In genomic region chr17:69812240-69812837, GRCh38 we compare ENCODE assay signal across 19 cellular contexts.
DNase-seq lines count a peak whose midpoint lies in the region; ATAC-seq, FAIRE-seq and TF ChIP-seq lines count a peak whose summit lies in the region.
"Had no signal": no experiment of that assay in that cellular context is flagged by ENCODE, and none has a peak within 500 bp of the region (broad histone marks: within the 10 kb centered on the region; RNA-seq: fewer than 3 reads in every experiment).

No MANE protein-coding gene starts in this region.

- H3K4me1 ChIP-seq in HepG2 (ENCODE audit: insufficient read depth, low read length) (no peaks in the 10 kb centered on the region), right lobe of liver (no peaks in the 10 kb centered on the region), mammary epithelial cell (ENCODE audit: insufficient read depth, low read length) (peaks cover 30% of the 10 kb centered on the region), foreskin keratinocyte (no peaks in the 10 kb centered on the region), upper lobe of right lung (no peaks in the 10 kb centered on the region)
- H3K4me1 ChIP-seq: SJSA1 had no signal

- CTCF ChIA-PET in HepG2 (lab: Yijun Ruan, JAX; ENCODE audit: low intra/inter-chr PET ratio, low total read pairs), result no interaction called here
- CTCF ChIA-PET in mammary epithelial cell (lab: Charles Lee; ENCODE audit: low non-redundant PET), result interaction anchor here (0.5 kb wide), 1 partner anchor 19 kb away, joined by 10 read pairs; no protein-coding TSS in a partner anchor

- BruUV-seq in HepG2 (replicated peaks; lab: Mats Ljungman, UMichigan) (no TSS peak), mammary epithelial cell (replicated peaks; lab: Mats Ljungman, UMichigan) (no TSS peak)

- TF ChIP-seq EP300 in HepG2 (IDR thresholded peaks at IDR 0.05; ENCODE audit: low read depth in 2 of 2, low read length in 2 of 2) (no peak), HepG2 (CRISPR knock-in tag; IDR thresholded peaks at IDR 0.05; ENCODE audit: borderline replicate concordance) (no peak)

- POLR2A ChIA-PET in HepG2 (lab: Yijun Ruan, JAX), result no interaction called here

- TF ChIP-seq CTCF in HepG2 (CRISPR knock-in tag; IDR thresholded peaks at IDR 0.05) (no peak), right lobe of liver (IDR thresholded peaks at IDR 0.05) (no peak), mammary epithelial cell (conservative IDR thresholded peaks at IDR 0.05 in 1 of 2, IDR thresholded peaks at IDR 0.05 in 1 of 2; ENCODE audit: extremely low read depth in 1 of 2, insufficient read depth in 1 of 2, low read depth in 1 of 2, low read length in 2 of 2) (no peak), foreskin keratinocyte (conservative IDR thresholded peaks at IDR 0.05) (no peak), upper lobe of right lung (IDR thresholded peaks at IDR 0.05) (no peak)

- H3K27me3 ChIP-seq in HepG2 (ENCODE audit: control insufficient read depth in 1 of 2, insufficient read depth in 2 of 2, low read length in 2 of 2) (no peaks in the 10 kb centered on the region), right lobe of liver (no peaks in the 10 kb centered on the region), mammary epithelial cell (ENCODE audit: insufficient read depth, low read length) (no peaks in the 10 kb centered on the region), foreskin keratinocyte (no peaks in the 10 kb centered on the region), upper lobe of right lung (no peaks in the 10 kb centered on the region)
- H3K27me3 ChIP-seq: SJSA1 had no signal

- H2AFZ ChIP-seq in HepG2 (ENCODE audit: low read length), result no peak overlapping the region
- peak overlapping the region; percentile 48 for H2AFZ ChIP-seq in mammary epithelial cell (ENCODE audit: low read depth, low read length)

- intact Hi-C loops in HepG2 (cut with micrococcal nuclease; ENCODE audit: unreplicated experiment), result no loop called here
- intact Hi-C loops in right lobe of liver (cut with DNase I), result no loop called here
- intact Hi-C loops in mammary epithelial cell (cut with micrococcal nuclease), result loop anchor here (2.0 to 10.0 kb wide), 3 partner anchors 58 to 322 kb away; no protein-coding TSS in a partner anchor
- intact Hi-C loops in upper lobe of right lung (cut with DNase I), result no loop called here

- no peak for TF ChIP-seq RAD21 in HepG2 (CRISPR knock-in tag; IDR thresholded peaks at IDR 0.05)

- in situ Hi-C loops in HepG2 (cut with HindIII; ENCODE audit: extremely low pct_ligation_motif_present, low pct_unique_long_range_greater_than_20kb) (no loop called here), mammary epithelial cell (cut with MboI; ENCODE audit: low sequenced_read_pairs in 2 of 2) (no loop called here)

- H3K79me2 ChIP-seq in HepG2 (ENCODE audit: insufficient read depth, low read length) (no peaks in the 10 kb centered on the region), mammary epithelial cell (ENCODE audit: insufficient read depth, low read length) (no peaks in the 10 kb centered on the region)

- no peak overlapping the region for H3K4me3 ChIP-seq in HepG2 (replicated peaks in 1 of 3; ENCODE audit: insufficient read depth in 1 of 3, low read depth in 2 of 3, low read length in 3 of 3)
- no peak overlapping the region for H3K4me3 ChIP-seq in right lobe of liver
- H3K4me3 ChIP-seq in mammary epithelial cell (replicated peaks in 1 of 3; ENCODE audit: insufficient read depth in 1 of 3, low read depth in 2 of 3, low read length in 3 of 3), result no peak overlapping the region
- H3K4me3 ChIP-seq in upper lobe of right lung, result no peak overlapping the region
- H3K4me3 ChIP-seq: GM12878, SJSA1 had no signal

- 9% methylated on average over 4 of the region's 4 CpGs for WGBS in HepG2 (ENCODE audit: low lambda C conversion rate)
- 69% methylated on average over 4 of the region's 4 CpGs for WGBS in right lobe of liver (ENCODE audit: insufficient coverage, low coverage, low lambda C conversion rate, missing lambda C conversion rate)
- WGBS in mammary epithelial cell (ENCODE audit: low coverage, missing lambda C conversion rate), result 61% methylated on average over 4 of the region's 4 CpGs

- ATAC-seq in HepG2 (no peak), right lobe of liver (no peak), foreskin keratinocyte (no peak), upper lobe of right lung (peak; percentile 27), SK-N-SH treated with all-trans-retinoic acid at 6 μM for 48 hours (no peak)
- ATAC-seq: GM12878 had no signal

- no peak for DNase-seq in HepG2 (ENCODE audit: low spot score)
- DNase-seq in right lobe of liver, result no peak
- DNase-seq in mammary epithelial cell, result peak; percentile 78
- peak; percentile 32 to 47 for DNase-seq in foreskin keratinocyte
- no peak for DNase-seq in upper lobe of right lung
- DNase-seq in NCI-H226, result no peak
- DNase-seq in NCI-H524 (lab: John Stamatoyannopoulos, UW), result no peak
- DNase-seq: 8988T, DMS53, GOT3, HFFc6, Karpas-422, NCI-H1105 treated with DMSO at 0.1 percent for 48 hours, NCI-H187, NCI-H446 treated with DMSO at 0.1 percent for 48 hours had no signal

- no peaks in the 10 kb centered on the region for H4K20me1 ChIP-seq in HepG2 (ENCODE audit: insufficient read depth, low read length)
- H4K20me1 ChIP-seq in mammary epithelial cell (ENCODE audit: insufficient read depth, low read length), result no peaks in the 10 kb centered on the region

- dilution Hi-C loops in mammary epithelial cell (cut with HindIII; ENCODE audit: low sequenced_read_pairs), result no loop called here

- H3K36me3 ChIP-seq in HepG2 (replicated peaks in 1 of 2; ENCODE audit: control insufficient read depth in 1 of 2, insufficient read depth in 2 of 2, low read length in 2 of 2), result no peaks in the 10 kb centered on the region
- no peaks in the 10 kb centered on the region for H3K36me3 ChIP-seq in right lobe of liver
- no peaks in the 10 kb centered on the region for H3K36me3 ChIP-seq in mammary epithelial cell (ENCODE audit: insufficient read depth, low read length)
- no peaks in the 10 kb centered on the region for H3K36me3 ChIP-seq in upper lobe of right lung
- H3K36me3 ChIP-seq: SJSA1 had no signal

- FAIRE-seq in HepG2 (lab: Jason Lieb, UNC), result no peak
- FAIRE-seq: GM12878, GM18507 had no signal

- H3K27ac ChIP-seq in HepG2 (ENCODE audit: extremely low read length, insufficient read depth, low read length), result no peak overlapping the region
- no peak overlapping the region for H3K27ac ChIP-seq in right lobe of liver
- peak overlapping the region; percentile 32 for H3K27ac ChIP-seq in mammary epithelial cell (ENCODE audit: insufficient read depth, low read depth, low read length)
- no peak overlapping the region for H3K27ac ChIP-seq in foreskin keratinocyte
- H3K27ac ChIP-seq in upper lobe of right lung, result no peak overlapping the region
- H3K27ac ChIP-seq: SJSA1 had no signal

- TF ChIP-seq POLR2A in HepG2 (IDR thresholded peaks at IDR 0.05; ENCODE audit: insufficient read depth in 1 of 2, low read depth in 2 of 2, low read length in 2 of 2) (no peak), right lobe of liver (IDR thresholded peaks at IDR 0.05) (no peak)

- H3K9me3 ChIP-seq in HepG2 (ENCODE audit: low read length) (peaks cover 86% of the 10 kb centered on the region), right lobe of liver (no peaks in the 10 kb centered on the region), mammary epithelial cell (replicated peaks; ENCODE audit: insufficient read depth, low read length) (no peaks in the 10 kb centered on the region), upper lobe of right lung (no peaks in the 10 kb centered on the region)
- H3K9me3 ChIP-seq: SJSA1 had no signal

- H3K4me2 ChIP-seq in HepG2 (ENCODE audit: low read depth, low read length) (no peak overlapping the region), mammary epithelial cell (ENCODE audit: insufficient read depth, low read depth, low read length) (peak overlapping the region; percentile 44)

- H3K9ac ChIP-seq in HepG2 (ENCODE audit: insufficient read depth, low read depth, low read length), result no peak overlapping the region
- no peak overlapping the region for H3K9ac ChIP-seq in mammary epithelial cell (ENCODE audit: insufficient read depth, low read length)

TF ChIP-seq in HepG2, 621 proteins besides CTCF, POLR2A, EP300 and RAD21:
- peak; percentile 21; the same call in 1 of the 2 replicates for TF ChIP-seq CEBPB (IDR thresholded peaks at IDR 0.05; ENCODE audit: borderline replicate concordance, low read depth, low read length)
- no peak for TF ChIP-seq FOXP1 (IDR thresholded peaks at IDR 0.05)
- TF ChIP-seq FOXP1 (CRISPR knock-in tag; IDR thresholded peaks at IDR 0.05), result no peak

TF ChIP-seq in SK-N-SH treated with all-trans-retinoic acid at 6 μM for 48 hours, 23 proteins besides CTCF, POLR2A, EP300 and RAD21:
- no peak for TF ChIP-seq CSDC2 (CRISPR knock-in tag; IDR thresholded peaks at IDR 0.05)
- TF ChIP-seq ZNF8 (CRISPR knock-in tag; IDR thresholded peaks at IDR 0.05), result no peak
- no peak for TF ChIP-seq ARNTL (CRISPR knock-in tag; IDR thresholded peaks at IDR 0.05; ENCODE audit: borderline replicate concordance, low read depth)
- TF ChIP-seq SNAI2 (CRISPR knock-in tag; IDR thresholded peaks at IDR 0.05), result no peak
- no peak for TF ChIP-seq ZFP3 (CRISPR knock-in tag; IDR thresholded peaks at IDR 0.05)
- no peak for TF ChIP-seq ESRRG (CRISPR knock-in tag; IDR thresholded peaks at IDR 0.05)
- no peak for TF ChIP-seq TOX (CRISPR knock-in tag; IDR thresholded peaks at IDR 0.05; ENCODE audit: borderline replicate concordance)
- TF ChIP-seq ISL1 (CRISPR knock-in tag; IDR thresholded peaks at IDR 0.05), result no peak
- no peak for TF ChIP-seq TCF4 (CRISPR knock-in tag; IDR thresholded peaks at IDR 0.05; ENCODE audit: borderline replicate concordance)
- TF ChIP-seq PPARA (CRISPR knock-in tag; IDR thresholded peaks at IDR 0.05; ENCODE audit: borderline replicate concordance), result no peak

Comparison
In these comparisons a context has a peak if more than half of its experiments do, and no peak if none do; other contexts are left out.
1. DNase-seq: peak in mammary epithelial cell (single experiment) and foreskin keratinocyte (2 of 2); none in HepG2 (single experiment), right lobe of liver (0 of 3), upper lobe of right lung (single experiment), NCI-H226 (single experiment) and NCI-H524 (0 of 2).